ENCODE assay signal across 16 cellular contexts in genomic region chr1:158939180-158939579, GRCh38. TPM values are rescaled to one million over a fixed set of nuclear protein-coding genes. Genes with fewer than 3 reads are reported as not detected.
DNase-seq lines count a peak whose midpoint lies in the region; ATAC-seq and TF ChIP-seq lines count a peak whose summit lies in the region.
"Had no signal": no experiment of that assay in that cellular context is flagged by ENCODE, and none has a peak within 500 bp of the region (broad histone marks: within the 10 kb centered on the region; RNA-seq: fewer than 3 reads in every experiment).

No MANE protein-coding gene starts in this region.

- no peaks in the 10 kb centered on the region for H3K27me3 ChIP-seq in CD8-positive, alpha-beta memory T cell (ENCODE audit: insufficient read depth, low read length, poor library complexity, severe bottlenecking)
- H3K27me3 ChIP-seq: BLaER1 had no signal

- CTCF ChIA-PET in CD8-positive, alpha-beta memory T cell (lab: Charles Lee), result no interaction called here

- TF ChIP-seq CTCF in foreskin fibroblast (IDR thresholded peaks at IDR 0.05; ENCODE audit: low read depth, low read length), result no peak

- peaks cover 33% of the 10 kb centered on the region for H3K36me3 ChIP-seq in CD8-positive, alpha-beta memory T cell (ENCODE audit: insufficient read depth, low read length)
- H3K36me3 ChIP-seq: BLaER1 had no signal

- POLR2A ChIA-PET in CD8-positive, alpha-beta memory T cell (lab: Charles Lee), result no interaction called here

- no peaks in the 10 kb centered on the region for H3K27me3 Mint-ChIP-seq in activated T-cell treated with anti-CD3 and anti-CD28 coated beads, Interleukin-2, amount 50 U/mL, for 24 hours
- H3K27me3 Mint-ChIP-seq in activated T-cell treated with anti-CD3 and anti-CD28 coated beads, Interleukin-2, amount 50 U/mL, for 72 hours (ENCODE audit: low read depth), result no peaks in the 10 kb centered on the region
- no peaks in the 10 kb centered on the region for H3K27me3 Mint-ChIP-seq in CD8-positive, alpha-beta memory T cell
- H3K27me3 Mint-ChIP-seq in effector memory CD8-positive, alpha-beta T cell, result no peaks in the 10 kb centered on the region

- no peak overlapping the region for H3K4me3 ChIP-seq in CD8-positive, alpha-beta memory T cell (ENCODE audit: low read length)
- H3K4me3 ChIP-seq in foreskin fibroblast (ENCODE audit: low read depth in 1 of 2, low read length in 2 of 2), result no peak overlapping the region
- H3K4me3 ChIP-seq: BLaER1, GM23338 had no signal

- H3K27ac Mint-ChIP-seq in activated T-cell treated with anti-CD3 and anti-CD28 coated beads, Interleukin-2, amount 50 U/mL, for 24 hours, result peak overlapping the region; percentile 11
- H3K27ac Mint-ChIP-seq in activated T-cell treated with anti-CD3 and anti-CD28 coated beads, Interleukin-2, amount 50 U/mL, for 72 hours, result no peak overlapping the region
- H3K27ac Mint-ChIP-seq in CD8-positive, alpha-beta memory T cell, result peak overlapping the region; percentile 6 to 87 (median 54)
- peak overlapping the region; percentile 39 to 79 for H3K27ac Mint-ChIP-seq in effector memory CD8-positive, alpha-beta T cell
- peak overlapping the region; percentile 9 for H3K27ac Mint-ChIP-seq in stimulated activated effector memory CD8-positive, alpha-beta T cell treated with anti-CD3 and anti-CD28 coated beads, Interleukin-12 subunit alpha, Interleukin-12 subunit beta, amount 100 ng/mL, for 72 hours
- H3K27ac Mint-ChIP-seq: GM23338 had no signal

- no peak for DNase-seq in activated T-cell treated with anti-CD3 and anti-CD28 coated beads, Interleukin-2, amount 50 U/mL, for 24 hours
- no peak for DNase-seq in activated T-cell treated with anti-CD3 and anti-CD28 coated beads, Interleukin-2, amount 50 U/mL, for 72 hours
- no peak for DNase-seq in CD8-positive, alpha-beta memory T cell
- no peak for DNase-seq in effector memory CD8-positive, alpha-beta T cell
- DNase-seq in stimulated activated effector memory CD8-positive, alpha-beta T cell treated with anti-CD3 and anti-CD28 coated beads, Interleukin-12 subunit alpha, Interleukin-12 subunit beta, amount 100 ng/mL, for 72 hours (ENCODE audit: low spot score in 2 of 2), result no peak
- DNase-seq in foreskin fibroblast (no peak), mesenteric fat pad (ENCODE audit: low spot score) (no peak)
- DNase-seq: 8988T, AML-193, COR-L47, DMS153, DMS79 treated with DMSO at 0.1 percent for 48 hours, EL, H7 had no signal

- H3K4me3 Mint-ChIP-seq in activated T-cell treated with anti-CD3 and anti-CD28 coated beads, Interleukin-2, amount 50 U/mL, for 24 hours, result no peak overlapping the region
- H3K4me3 Mint-ChIP-seq in activated T-cell treated with anti-CD3 and anti-CD28 coated beads, Interleukin-2, amount 50 U/mL, for 72 hours, result no peak overlapping the region
- peak overlapping the region in 1 of 7 donors; percentile 10 for H3K4me3 Mint-ChIP-seq in CD8-positive, alpha-beta memory T cell
- peak overlapping the region in 1 of 2 donors; percentile 44 for H3K4me3 Mint-ChIP-seq in effector memory CD8-positive, alpha-beta T cell
- no peak overlapping the region for H3K4me3 Mint-ChIP-seq in stimulated activated effector memory CD8-positive, alpha-beta T cell treated with anti-CD3 and anti-CD28 coated beads, Interleukin-12 subunit alpha, Interleukin-12 subunit beta, amount 100 ng/mL, for 72 hours
- H3K4me3 Mint-ChIP-seq: GM23338 had no signal

- peaks cover 11% of the 10 kb centered on the region for H3K4me1 ChIP-seq in CD8-positive, alpha-beta memory T cell (ENCODE audit: insufficient read depth, low read length)
- H3K4me1 ChIP-seq: BLaER1 had no signal

- no peak for ATAC-seq in activated T-cell treated with anti-CD3 and anti-CD28 coated beads, Interleukin-2, amount 50 U/mL, for 72 hours (replicated peaks in 1 of 2)
- no peak for ATAC-seq in effector memory CD8-positive, alpha-beta T cell (replicated peaks)
- ATAC-seq in stimulated activated effector memory CD8-positive, alpha-beta T cell treated with anti-CD3 and anti-CD28 coated beads, Interleukin-12 subunit alpha, Interleukin-12 subunit beta, amount 100 ng/mL, for 72 hours, result no peak
- ATAC-seq: GM23338 had no signal

- no peaks in the 10 kb centered on the region for H3K9me3 ChIP-seq in CD8-positive, alpha-beta memory T cell (ENCODE audit: low read length)
- H3K9me3 ChIP-seq: BLaER1 had no signal

- H3K9me3 Mint-ChIP-seq in activated T-cell treated with anti-CD3 and anti-CD28 coated beads, Interleukin-2, amount 50 U/mL, for 24 hours, result no peaks in the 10 kb centered on the region
- no peaks in the 10 kb centered on the region for H3K9me3 Mint-ChIP-seq in activated T-cell treated with anti-CD3 and anti-CD28 coated beads, Interleukin-2, amount 50 U/mL, for 72 hours
- no peaks in the 10 kb centered on the region for H3K9me3 Mint-ChIP-seq in CD8-positive, alpha-beta memory T cell
- no peaks in the 10 kb centered on the region for H3K9me3 Mint-ChIP-seq in effector memory CD8-positive, alpha-beta T cell
- H3K9me3 Mint-ChIP-seq in stimulated activated effector memory CD8-positive, alpha-beta T cell treated with anti-CD3 and anti-CD28 coated beads, Interleukin-12 subunit alpha, Interleukin-12 subunit beta, amount 100 ng/mL, for 72 hours, result no peaks in the 10 kb centered on the region
- H3K9me3 Mint-ChIP-seq: GM23338 had no signal

- peaks cover 60% of the 10 kb centered on the region for H3K36me3 Mint-ChIP-seq in activated T-cell treated with anti-CD3 and anti-CD28 coated beads, Interleukin-2, amount 50 U/mL, for 24 hours (ENCODE audit: low read depth)
- H3K36me3 Mint-ChIP-seq in activated T-cell treated with anti-CD3 and anti-CD28 coated beads, Interleukin-2, amount 50 U/mL, for 72 hours (ENCODE audit: insufficient read depth in 2 of 2), result peaks cover 2 to 3% of the 10 kb centered on the region in 2 donors
- peaks cover 8 to 86% (median 31%) of the 10 kb centered on the region in 3 donors for H3K36me3 Mint-ChIP-seq in CD8-positive, alpha-beta memory T cell
- peaks cover 79% of the 10 kb centered on the region for H3K36me3 Mint-ChIP-seq in effector memory CD8-positive, alpha-beta T cell (ENCODE audit: insufficient read depth)
- peaks cover 92% of the 10 kb centered on the region for H3K36me3 Mint-ChIP-seq in stimulated activated effector memory CD8-positive, alpha-beta T cell treated with anti-CD3 and anti-CD28 coated beads, Interleukin-12 subunit alpha, Interleukin-12 subunit beta, amount 100 ng/mL, for 72 hours

- peaks cover 49% of the 10 kb centered on the region for H3K4me1 Mint-ChIP-seq in activated T-cell treated with anti-CD3 and anti-CD28 coated beads, Interleukin-2, amount 50 U/mL, for 24 hours (ENCODE audit: low read depth)
- peaks cover 15% of the 10 kb centered on the region for H3K4me1 Mint-ChIP-seq in activated T-cell treated with anti-CD3 and anti-CD28 coated beads, Interleukin-2, amount 50 U/mL, for 72 hours (ENCODE audit: low read depth)
- peaks cover 57 to 84% (median 84%) of the 10 kb centered on the region in 3 donors for H3K4me1 Mint-ChIP-seq in CD8-positive, alpha-beta memory T cell
- peaks cover 36 to 76% of the 10 kb centered on the region in 2 donors for H3K4me1 Mint-ChIP-seq in effector memory CD8-positive, alpha-beta T cell (ENCODE audit: low read depth in 2 of 2)
- H3K4me1 Mint-ChIP-seq in stimulated activated effector memory CD8-positive, alpha-beta T cell treated with anti-CD3 and anti-CD28 coated beads, Interleukin-12 subunit alpha, Interleukin-12 subunit beta, amount 100 ng/mL, for 72 hours, result peaks cover 70% of the 10 kb centered on the region
- H3K4me1 Mint-ChIP-seq: GM23338 had no signal

- H3K27ac ChIP-seq in CD8-positive, alpha-beta memory T cell (ENCODE audit: low read depth, low read length), result no peak overlapping the region
- H3K27ac ChIP-seq: BLaER1 had no signal

RNA-seq across cellular contexts. Expression of gene PYHIN1, which starts 7.8 kb away (rescaled TPM):
- total RNA-seq in activated T-cell treated with anti-CD3 and anti-CD28 coated beads, Interleukin-2, amount 50 U/mL, for 72 hours, result 10 to 100 TPM; 11.5 to 23.0 TPM
- total RNA-seq in CD8-positive, alpha-beta memory T cell, result 10 to 100 TPM; 23.9 to 24.2 TPM
- polyA plus RNA-seq in CD8-positive, alpha-beta memory T cell, result 110 TPM
- 1.4 TPM for total RNA-seq in mesenteric fat pad
- total RNA-seq: GM23338, H7 had no signal
- polyA plus RNA-seq: GM23338 had no signal
